1 cellular context compared by ENCODE assay signal in the genomic region with DNA sequence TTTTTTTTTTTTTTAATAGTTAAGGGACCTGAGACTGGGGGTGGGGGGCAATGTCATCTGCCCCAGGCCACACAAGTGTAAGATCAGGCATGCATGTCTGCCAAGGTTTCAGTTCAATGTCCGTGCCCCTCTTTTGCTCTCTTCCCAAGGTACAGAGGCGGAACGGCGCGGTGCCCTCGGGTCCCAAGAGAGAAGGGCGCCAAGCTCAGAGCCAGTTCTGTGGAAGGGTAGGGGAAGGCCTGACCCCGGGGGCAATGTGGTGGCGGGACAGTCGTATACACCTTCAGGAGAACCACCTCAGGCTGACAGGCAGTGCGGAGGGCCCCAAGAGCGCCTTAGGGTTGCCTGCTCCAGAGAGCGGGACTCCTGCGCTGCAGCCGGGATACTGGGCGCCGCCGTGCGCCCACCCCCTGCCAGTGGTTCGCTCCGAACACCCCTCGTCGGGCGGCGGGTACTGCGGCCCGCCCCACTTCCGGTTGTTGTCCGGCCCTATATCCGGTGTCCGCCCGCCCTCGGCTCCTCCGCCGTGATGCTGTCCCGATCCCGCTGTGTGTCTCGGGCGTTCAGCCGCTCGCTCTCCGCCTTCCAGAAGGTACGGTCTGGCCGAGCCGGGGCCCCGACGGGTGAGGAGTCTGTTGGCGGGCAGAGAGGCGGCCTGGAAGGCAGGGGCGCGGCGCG.
TF ChIP-seq lines count a peak whose summit lies in the region.

A gene (plus strand): TSS at position 492 of the 678 bp plus-strand sequence. CDS start 38 bp downstream, at position 530.

TF ChIP-seq in K562, 482 proteins besides CTCF, POLR2A, EP300 and RAD21 (continued from another document):
- TF ChIP-seq, protein P1, sequence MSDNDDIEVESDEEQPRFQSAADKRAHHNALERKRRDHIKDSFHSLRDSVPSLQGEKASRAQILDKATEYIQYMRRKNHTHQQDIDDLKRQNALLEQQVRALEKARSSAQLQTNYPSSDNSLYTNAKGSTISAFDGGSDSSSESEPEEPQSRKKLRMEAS (CRISPR knock-in tag; IDR thresholded peaks at IDR 0.05) = no peak
- TF ChIP-seq MCM5 (IDR thresholded peaks at IDR 0.05; ENCODE audit: low read depth) (no peak), U2AF1 (optimal IDR thresholded peaks at IDR 0.05; ENCODE audit: low read depth, low read length) (no peak), ZNF3 (CRISPR knock-in tag; IDR thresholded peaks at IDR 0.05) (no peak), ZNF324 (CRISPR knock-in tag; IDR thresholded peaks at IDR 0.05) (no peak)
